8 cellular contexts compared by ENCODE assay signal in the genomic region with DNA sequence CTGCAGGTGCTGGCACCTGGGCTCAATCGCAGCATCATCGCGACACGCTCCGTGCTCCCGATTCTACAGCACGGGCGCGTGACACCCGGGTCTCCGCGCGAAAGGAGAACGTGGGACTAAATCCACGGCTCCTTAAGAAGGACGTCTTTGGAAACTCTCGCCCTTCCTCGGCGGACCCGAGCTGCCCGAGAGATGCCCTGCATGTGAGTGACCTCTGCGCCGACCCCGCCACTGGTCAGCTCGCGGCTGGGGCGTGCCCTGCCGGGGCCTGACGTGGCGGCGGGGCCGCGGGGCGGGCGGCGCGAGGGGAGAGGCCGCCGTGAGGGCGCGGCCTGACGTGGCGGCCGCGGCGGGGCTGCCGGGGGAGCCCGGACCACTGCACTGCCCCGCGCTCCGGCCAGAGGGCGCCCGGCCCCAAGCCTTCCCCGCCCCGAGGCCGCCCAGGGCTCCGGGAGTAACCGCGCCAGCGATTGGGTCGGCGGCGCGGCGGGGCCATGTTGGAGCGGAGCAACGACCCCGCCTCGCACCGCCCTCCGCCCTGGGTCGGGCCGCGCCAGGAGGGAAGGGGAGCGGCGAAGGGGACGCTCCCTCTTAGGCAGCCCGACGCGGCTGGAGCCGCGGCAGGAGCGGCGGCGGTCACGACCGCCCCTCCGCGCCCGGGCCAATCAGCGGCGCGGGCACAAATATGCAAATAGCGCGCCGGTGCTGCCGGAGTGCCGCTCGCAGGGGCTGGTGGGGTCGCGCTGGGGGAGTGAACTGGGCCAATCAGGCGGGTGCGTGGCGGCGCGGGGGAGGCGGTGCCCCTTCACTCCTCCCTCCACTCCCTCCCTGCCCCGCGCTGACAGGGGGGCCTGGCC.
DNase-seq lines count a peak whose midpoint lies in the region; ATAC-seq and TF ChIP-seq lines count a peak whose summit lies in the region.

No MANE protein-coding gene starts in this region.

- no peaks in the 10 kb centered on the region for H3K27me3 ChIP-seq in testis

- CTCF ChIA-PET in GM10248 (lab: Yijun Ruan, JAX) = interaction anchor here (0.6 to 2.1 kb wide), 22 partner anchors 9 to 110 kb away, joined by 3 to 12 read pairs (median 4); no protein-coding TSS in a partner anchor

- H3K36me3 ChIP-seq in testis (ENCODE audit: low read depth, missing control alignments) = no peaks in the 10 kb centered on the region

- 1% methylated on average over 79 of the region's 109 CpGs; no CpG with 5 or more reads in 1 of the 2 donors for WGBS in testis, 2 donors

- no peaks in the 10 kb centered on the region for H3K9me3 ChIP-seq in testis

- peaks cover 8% of the 10 kb centered on the region for H3K4me1 ChIP-seq in testis

- peak overlapping the region; percentile 79 to 90 for H3K27ac ChIP-seq in testis

- no peak for TF ChIP-seq POLR2A in testis (IDR thresholded peaks at IDR 0.05)

- POLR2A ChIA-PET in GM10248 (lab: Yijun Ruan, JAX) = interaction anchor here (0.5 to 0.6 kb wide), 2 partner anchors 31 to 392 kb away, joined by 3 read pairs; no protein-coding TSS in a partner anchor

- intact Hi-C loops in testis (cut with DNase I; ENCODE audit: low total_unique reads) = loop anchor here (2.0 to 5.0 kb wide), 2 partner anchors 38 to 76 kb away; a partner anchor contains a TSS

- peak; percentile 84 for ATAC-seq in HG02571 (IDR thresholded peaks at IDR 0.05; ENCODE audit: unreplicated experiment)
- ATAC-seq in omental fat pad (ENCODE audit: low FRiP score) = peak; percentile 96

- DNase-seq in GM10248 (ENCODE audit: extremely low spot score) (peak; percentile 96), NAMALWA (ENCODE audit: low spot score) (peak; percentile 92), SK-MEL-5 (ENCODE audit: low read depth, low spot score) (peak; percentile 89), glomerular visceral epithelial cell (ENCODE audit: extremely low spot score) (peak; percentile 94), omental fat pad (ENCODE audit: low spot score) (peak; percentile 85), testis (peak; percentile 97)
- DNase-seq in activated naive CD4-positive, alpha-beta T cell treated with anti-CD3 and anti-CD28 coated beads, Interleukin-2, amount 50 U/mL, for 16 hours = peak; percentile 94

- H3K4me3 ChIP-seq in testis = peak overlapping the region; percentile 75 to 86

- peak; percentile 74 for TF ChIP-seq CTCF in GM10248 (IDR thresholded peaks at IDR 0.05; ENCODE audit: control extremely low read depth, extremely low read depth, low read depth, missing control alignments)
- TF ChIP-seq CTCF in omental fat pad (IDR thresholded peaks at IDR 0.05) = peak in 1 of 3 donors; percentile 36
- peak; percentile 43 to 83 (median 57) for TF ChIP-seq CTCF in testis (IDR thresholded peaks at IDR 0.05)

- in situ Hi-C loops in SK-MEL-5 (cut with HindIII; ENCODE audit: low pct_unique_long_range_greater_than_20kb, low sequenced_read_pairs) = no loop called here

Comparison
In these comparisons a context has a peak if more than half of its experiments do, and no peak if none do; other contexts are left out.
1. Peak in every context shown above with its lines: DNase-seq, ATAC-seq, H3K4me3 ChIP-seq and H3K27ac ChIP-seq.